11 cellular contexts compared by ENCODE assay signal in genomic region chr4:147755567-147756295, GRCh38. TPM values are rescaled to one million over a fixed set of nuclear protein-coding genes. Genes with fewer than 3 reads are reported as not detected.
DNase-seq lines count a peak whose midpoint lies in the region; ATAC-seq, FAIRE-seq and TF ChIP-seq lines count a peak whose summit lies in the region.
"Had no signal": no experiment of that assay in that cellular context is flagged by ENCODE, and none has a peak within 500 bp of the region (broad histone marks: within the 10 kb centered on the region; RNA-seq: fewer than 3 reads in every experiment).

No MANE protein-coding gene starts in this region.

- 20 to 39% methylated on average over 2 to 3 of the region's 3 CpGs for WGBS in gastroesophageal sphincter (ENCODE audit: low coverage in 1 of 2), 2 donors

- peaks cover 33% of the 10 kb centered on the region for H3K4me1 ChIP-seq in SJSA1 (replicated peaks)
- peaks cover 11 to 87% (median 38%) of the 10 kb centered on the region in 3 donors for H3K4me1 ChIP-seq in gastroesophageal sphincter
- H3K4me1 ChIP-seq in gastrocnemius medialis, result peaks cover 27 to 38% of the 10 kb centered on the region in 2 donors
- peaks cover 14% of the 10 kb centered on the region for H3K4me1 ChIP-seq in SJCRH30

- intact Hi-C loops in gastrocnemius medialis (cut with DNase I; ENCODE audit: low total_unique reads), result no loop called here

- TF ChIP-seq POLR2A in GM12891 (IDR thresholded peaks at IDR 0.05; ENCODE audit: low read depth, low read length), result no peak
- TF ChIP-seq POLR2A in gastroesophageal sphincter (IDR thresholded peaks at IDR 0.05), result no peak
- TF ChIP-seq POLR2A in gastrocnemius medialis (IDR thresholded peaks at IDR 0.05), result no peak

- TF ChIP-seq CTCF in gastroesophageal sphincter (IDR thresholded peaks at IDR 0.05) (no peak), gastrocnemius medialis (IDR thresholded peaks at IDR 0.05 in 4 of 5, conservative IDR thresholded peaks at IDR 0.05 in 1 of 5) (no peak)

- H3K27ac ChIP-seq in SJSA1 (peak overlapping the region; percentile 14; the same call in 1 of the 2 replicates), gastroesophageal sphincter (peak overlapping the region; percentile 75 to 83 (median 80)), gastrocnemius medialis (peak overlapping the region; percentile 6 to 38 (median 32)), SJCRH30 (no peak overlapping the region)

- no peak overlapping the region for H3K4me3 ChIP-seq in SJSA1
- peak overlapping the region in 1 of 2 donors; percentile 30 for H3K4me3 ChIP-seq in gastroesophageal sphincter
- no peak overlapping the region for H3K4me3 ChIP-seq in gastrocnemius medialis
- no peak overlapping the region for H3K4me3 ChIP-seq in SJCRH30

- ATAC-seq in gastroesophageal sphincter (peak; percentile 42), gastrocnemius medialis (peak in 1 of 2 donors; percentile 33), GM21825 (IDR thresholded peaks at IDR 0.05; ENCODE audit: unreplicated experiment) (no peak), GM21447 (IDR thresholded peaks at IDR 0.05; ENCODE audit: unreplicated experiment) (no peak)

- H3K36me3 ChIP-seq in SJSA1 (peaks cover 6% of the 10 kb centered on the region), gastroesophageal sphincter (no peaks in the 10 kb centered on the region), gastrocnemius medialis (no peaks in the 10 kb centered on the region), SJCRH30 (no peaks in the 10 kb centered on the region)

- H3K27me3 ChIP-seq in SJSA1 (replicated peaks), result no peaks in the 10 kb centered on the region
- no peaks in the 10 kb centered on the region for H3K27me3 ChIP-seq in gastroesophageal sphincter
- no peaks in the 10 kb centered on the region for H3K27me3 ChIP-seq in gastrocnemius medialis
- H3K27me3 ChIP-seq in SJCRH30, result no peaks in the 10 kb centered on the region

- DNase-seq in GM12891 (ENCODE audit: insufficient read length, low spot score), result no peak
- DNase-seq in SJSA1 (ENCODE audit: low read depth in 1 of 2, low spot score in 2 of 2), result peak in 1 of 2 experiments; percentile 46
- no peak for DNase-seq in gastrocnemius medialis
- no peak for DNase-seq in NCI-H2081 treated with DMSO at 0.1 percent for 48 hours (lab: John Stamatoyannopoulos, UW)
- no peak for DNase-seq in SJCRH30
- DNase-seq: CD4-positive, alpha-beta memory T cell; mesendoderm; NCI-H82 had no signal

- H3K9me3 ChIP-seq in SJSA1 (replicated peaks), result no peaks in the 10 kb centered on the region
- no peaks in the 10 kb centered on the region for H3K9me3 ChIP-seq in gastroesophageal sphincter
- no peaks in the 10 kb centered on the region for H3K9me3 ChIP-seq in gastrocnemius medialis
- no peaks in the 10 kb centered on the region for H3K9me3 ChIP-seq in SJCRH30 (replicated peaks)

- FAIRE-seq in GM12891 (lab: Jason Lieb, UNC), result peak; percentile 86

- in situ Hi-C loops in gastrocnemius medialis (cut with MboI; ENCODE audit: low sequenced_read_pairs in 4 of 4), result no loop called here

- no peak for TF ChIP-seq EP300 in gastroesophageal sphincter (IDR thresholded peaks at IDR 0.05)

TF ChIP-seq in GM12891, 5 proteins besides CTCF, POLR2A, EP300 and RAD21:
- TF ChIP-seq POU2F2 (IDR thresholded peaks at IDR 0.05; ENCODE audit: low read depth, low read length) (no peak), POLR2AphosphoS5 (IDR thresholded peaks at IDR 0.05; ENCODE audit: low read depth, low read length) (no peak), TAF1 (IDR thresholded peaks at IDR 0.05; ENCODE audit: low read depth, low read length) (no peak), SPI1 (IDR thresholded peaks at IDR 0.05; ENCODE audit: low read depth, low read length) (no peak), PAX5 (IDR thresholded peaks at IDR 0.05; ENCODE audit: insufficient read depth, low read length, severe bottlenecking) (no peak)

RNA-seq across cellular contexts. Expression of gene ARHGAP10, which starts 23.8 kb away (rescaled TPM):
- polyA plus RNA-seq in GM12891 (2012; ENCODE audit: low read depth, missing spikeins), result 13.3 TPM
- total RNA-seq in SJSA1 (2014; rRNA removed; shearing (Covaris generic)), result 24.5 and 36.9 TPM in 2 replicates
- total RNA-seq in gastroesophageal sphincter (100 to 1,000 TPM; 153 to 404 (median 215) TPM), gastrocnemius medialis (10 to 100 TPM; 22.1 to 34.6 (median 28.0) TPM)
- total RNA-seq in SJCRH30 (2014; rRNA removed; shearing (Covaris generic)), result 19.9 and 25.0 TPM in 2 replicates
